13 cellular contexts compared by ENCODE assay signal in genomic region chr7:56287429-56288138, GRCh38.
DNase-seq lines count a peak whose midpoint lies in the region; ATAC-seq and TF ChIP-seq lines count a peak whose summit lies in the region.
"Had no signal": no experiment of that assay in that cellular context is flagged by ENCODE, and none has a peak within 500 bp of the region (broad histone marks: within the 10 kb centered on the region; RNA-seq: fewer than 3 reads in every experiment).

No MANE protein-coding gene starts in this region.

- no peak for ATAC-seq in naive thymus-derived CD4-positive, alpha-beta T cell
- ATAC-seq in HG03565 (IDR thresholded peaks at IDR 0.05; ENCODE audit: unreplicated experiment) (no peak), HG03025 (IDR thresholded peaks at IDR 0.05; ENCODE audit: low FRiP score, unreplicated experiment) (no peak)

- peaks cover 6 to 43% (median 29%) of the 10 kb centered on the region in 11 donors for H3K9me3 Mint-ChIP-seq in naive thymus-derived CD4-positive, alpha-beta T cell

- H3K36me3 Mint-ChIP-seq in naive thymus-derived CD4-positive, alpha-beta T cell: peaks cover 0 to 4% (median 0%) of the 10 kb centered on the region in 5 donors

- CTCF ChIA-PET in naive thymus-derived CD4-positive, alpha-beta T cell (lab: Charles Lee): no interaction called here

- H3K27ac ChIP-seq in naive thymus-derived CD4-positive, alpha-beta T cell (ENCODE audit: low read depth, low read length): no peak overlapping the region
- H3K27ac ChIP-seq: HL-60 had no signal

- no peak overlapping the region for H3K27ac Mint-ChIP-seq in naive thymus-derived CD4-positive, alpha-beta T cell

- peak; percentile 13 for DNase-seq in AG08396 (ENCODE audit: low spot score)
- DNase-seq in NCI-H1105 (lab: John Stamatoyannopoulos, UW): peak; percentile 32
- DNase-seq in epithelial cell of proximal tubule (ENCODE audit: low read depth): no peak
- DNase-seq in naive thymus-derived CD4-positive, alpha-beta T cell: no peak
- no peak for DNase-seq in activated effector memory CD4-positive, alpha-beta T cell treated with Interleukin-2 at 50 U/mL for 16 hours
- DNase-seq in AG08395 (ENCODE audit: low spot score): no peak
- DNase-seq: effector memory CD4-positive, alpha-beta T cell; H7; kidney glomerular epithelial cell; NCI-H2081 had no signal

- H3K4me3 ChIP-seq in epithelial cell of proximal tubule (ENCODE audit: low read depth, low read length): peak overlapping the region; percentile 11
- H3K4me3 ChIP-seq in naive thymus-derived CD4-positive, alpha-beta T cell (ENCODE audit: low read length): no peak overlapping the region

- H3K4me1 Mint-ChIP-seq in naive thymus-derived CD4-positive, alpha-beta T cell: peaks cover 0 to 5% (median 4%) of the 10 kb centered on the region in 7 donors

- peaks cover 0 to 31% (median 14%) of the 10 kb centered on the region in 5 donors for H3K27me3 Mint-ChIP-seq in naive thymus-derived CD4-positive, alpha-beta T cell

- peak overlapping the region in 6 of 10 donors; percentile 16 to 42 (median 22) for H3K4me3 Mint-ChIP-seq in naive thymus-derived CD4-positive, alpha-beta T cell

- POLR2A ChIA-PET in naive thymus-derived CD4-positive, alpha-beta T cell (lab: Charles Lee): no interaction called here

- intact Hi-C loops in naive thymus-derived CD4-positive, alpha-beta T cell (cut with micrococcal nuclease): no loop called here

- no peaks in the 10 kb centered on the region for H3K36me3 ChIP-seq in naive thymus-derived CD4-positive, alpha-beta T cell (ENCODE audit: control insufficient read depth in 2 of 3, insufficient read depth in 3 of 3, low read length in 3 of 3)

- no peak for TF ChIP-seq CTCF in epithelial cell of proximal tubule (conservative IDR thresholded peaks at IDR 0.05; ENCODE audit: low read depth, low read length)

- no peaks in the 10 kb centered on the region for H3K27me3 ChIP-seq in naive thymus-derived CD4-positive, alpha-beta T cell (ENCODE audit: control insufficient read depth in 2 of 2, insufficient read depth in 2 of 2, low read length in 2 of 2)

- H3K9me3 ChIP-seq in naive thymus-derived CD4-positive, alpha-beta T cell (ENCODE audit: control insufficient read depth in 2 of 3, low read length in 3 of 3): no peaks in the 10 kb centered on the region

- H3K4me1 ChIP-seq in naive thymus-derived CD4-positive, alpha-beta T cell (ENCODE audit: control insufficient read depth in 2 of 2, insufficient read depth in 2 of 2, low read length in 2 of 2): no peaks in the 10 kb centered on the region

Comparison
In these comparisons a context has a peak if more than half of its experiments do, and no peak if none do; other contexts are left out.
1. DNase-seq: peak in AG08396 (single experiment) and NCI-H1105 (single experiment); none in epithelial cell of proximal tubule (single experiment), naive thymus-derived CD4-positive, alpha-beta T cell (0 of 9), activated effector memory CD4-positive, alpha-beta T cell treated with Interleukin-2 at 50 U/mL for 16 hours (single experiment) and AG08395 (single experiment).